25 cellular contexts compared by ENCODE assay signal in genomic region chr14:104638927-104639450, GRCh38. TPM values are rescaled to one million over a fixed set of nuclear protein-coding genes. Genes with fewer than 3 reads are reported as not detected.
"Had no signal": no experiment of that assay in that cellular context is flagged by ENCODE, and none has a peak within 500 bp of the region (broad histone marks: within the 10 kb centered on the region; RNA-seq: fewer than 3 reads in every experiment).

No MANE protein-coding gene starts in this region.

- ATAC-seq: T-cell had no signal

- H3K4me3 ChIP-seq: MG63, SJCRH30 had no signal

- H3K27me3 ChIP-seq: MG63 had no signal

- DNase-seq: Karpas-422; KG1; MG63; NCI-H1092; NCI-H1105 treated with DMSO at 0.1 percent for 48 hours; NCI-H1417 treated with DMSO at 0.1 percent for 48 hours; NCI-H1694 treated with DMSO at 0.1 percent for 48 hours; NCI-H2029; NCI-H2081 treated with DMSO at 0.1 percent for 48 hours; NCI-H2171; NCI-H226; NCI-H446; NCI-H510A; NCI-H524 treated with DMSO at 0.1 percent for 48 hours; NCI-H69; NCI-H774; NK-92 treated with Interleukin-12 subunit alpha and Interleukin-12 subunit beta, amount 100 ng/mL, for 24 hours; PC-3; SHP77 treated with DMSO at 0.1 percent for 48 hours; SJCRH30; SW 1271; T-cell had no signal

- H3K9me3 ChIP-seq: MG63, SJCRH30 had no signal

- H3K4me1 ChIP-seq: SJCRH30 had no signal

- H3K36me3 ChIP-seq: MG63, SJCRH30 had no signal

- H3K27ac ChIP-seq: RWPE1, SJCRH30 had no signal

RNA-seq across cellular contexts. Expression of gene TMEM179, which starts 34.4 kb away (rescaled TPM):
- total RNA-seq: HT-29, OCI-LY7, PC-3, SJCRH30, T-cell had no signal

RNA-seq across cellular contexts. Expression of gene C14orf180, which starts 59.4 kb away (rescaled TPM):
- total RNA-seq: OCI-LY7, PC-3, SJCRH30, T-cell had no signal
